ENCODE assay signal across 15 cellular contexts in the genomic region with DNA sequence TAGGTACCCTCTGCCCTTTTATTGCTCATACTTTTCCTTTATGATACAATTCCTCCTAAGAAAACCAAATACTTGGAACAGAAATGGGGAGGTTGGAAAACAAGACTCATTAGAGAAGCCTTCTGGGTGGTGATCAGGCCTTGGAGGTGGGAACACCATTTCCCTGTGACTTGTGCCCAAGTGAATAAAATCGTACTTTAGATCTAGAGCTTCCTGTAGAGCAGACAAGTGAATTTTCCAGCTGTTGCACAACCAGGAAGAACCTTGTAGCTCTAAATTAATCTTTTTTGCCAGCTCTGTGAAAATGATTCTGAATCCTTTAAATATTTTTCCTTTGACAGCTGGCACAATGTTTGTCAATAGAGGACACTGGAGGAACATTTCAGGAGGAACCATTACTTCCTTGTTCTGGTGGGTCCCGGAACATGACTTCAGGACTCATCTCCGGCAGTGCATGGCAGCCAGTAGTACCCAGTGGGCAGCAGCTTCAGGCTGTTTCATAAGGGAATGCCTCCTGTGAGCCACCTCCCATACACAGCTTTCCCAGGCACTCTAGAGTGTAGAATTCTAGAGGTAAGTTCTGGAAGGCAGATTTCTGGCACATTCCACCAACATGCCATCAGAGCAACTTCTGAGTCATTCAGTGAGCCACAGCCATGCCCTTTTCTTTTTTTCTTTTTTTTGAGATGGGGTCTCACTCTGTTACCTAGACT. TPM values are rescaled to one million over a fixed set of nuclear protein-coding genes. Genes with fewer than 3 reads are reported as not detected.
DNase-seq lines count a peak whose midpoint lies in the region; ATAC-seq and TF ChIP-seq lines count a peak whose summit lies in the region.
"Had no signal": no experiment of that assay in that cellular context is flagged by ENCODE, and none has a peak within 500 bp of the region (broad histone marks: within the 10 kb centered on the region; RNA-seq: fewer than 3 reads in every experiment).

No MANE protein-coding gene starts in this region.

- H3K9me3 Mint-ChIP-seq in natural killer cell, result no peaks in the 10 kb centered on the region
- H3K9me3 Mint-ChIP-seq: activated B cell treated with CpG ODN at 0.5 μM for 24 hours; effector memory CD8-positive, alpha-beta T cell; stimulated activated naive B cell treated with anti-CD40 and anti-IgM and Interleukin-4, amounts not matched to agents 10 μg/mL and 1 μg/mL and 100 μg/mL, for 72 hours had no signal

- TF ChIP-seq CTCF in body of pancreas (IDR thresholded peaks at IDR 0.05), result no peak
- TF ChIP-seq CTCF in uterus (IDR thresholded peaks at IDR 0.05), result no peak
- TF ChIP-seq CTCF in natural killer cell (IDR thresholded peaks at IDR 0.05), result no peak

- intact Hi-C loops in body of pancreas (cut with DNase I), result no loop called here
- intact Hi-C loops in uterus (cut with DNase I; ENCODE audit: low total_unique reads), result no loop called here
- intact Hi-C loops in natural killer cell (cut with micrococcal nuclease), result no loop called here

- no peak overlapping the region for H3K4me3 Mint-ChIP-seq in natural killer cell
- H3K4me3 Mint-ChIP-seq: activated B cell treated with CpG ODN at 0.5 μM for 24 hours; effector memory CD8-positive, alpha-beta T cell; stimulated activated naive B cell treated with anti-CD40 and anti-IgM and Interleukin-4, amounts not matched to agents 10 μg/mL and 1 μg/mL and 100 μg/mL, for 72 hours had no signal

- H3K36me3 Mint-ChIP-seq in natural killer cell, result no peaks in the 10 kb centered on the region

- TF ChIP-seq POLR2A in body of pancreas (IDR thresholded peaks at IDR 0.05) (peak in 1 of 3 donors; percentile 20), uterus (IDR thresholded peaks at IDR 0.05) (no peak)

- H3K36me3 ChIP-seq in body of pancreas (replicated peaks in 1 of 2; ENCODE audit: insufficient read depth in 1 of 2, low read depth in 2 of 2), result no peaks in the 10 kb centered on the region
- no peaks in the 10 kb centered on the region for H3K36me3 ChIP-seq in skeletal muscle tissue (ENCODE audit: control insufficient read depth in 3 of 3, insufficient read depth in 3 of 3, low read length in 3 of 3)
- H3K36me3 ChIP-seq in uterus, result no peaks in the 10 kb centered on the region

- H3K9ac ChIP-seq in skeletal muscle tissue (ENCODE audit: low read depth in 1 of 3, low read length in 3 of 3), result no peak overlapping the region

- H3K27me3 ChIP-seq in body of pancreas, result no peaks in the 10 kb centered on the region
- H3K27me3 ChIP-seq in skeletal muscle tissue (ENCODE audit: control insufficient read depth in 3 of 3, insufficient read depth in 3 of 3, low read length in 3 of 3), result no peaks in the 10 kb centered on the region
- H3K27me3 ChIP-seq in uterus, result no peaks in the 10 kb centered on the region

- H3K27me3 Mint-ChIP-seq in natural killer cell (ENCODE audit: low read depth in 2 of 2), result no peaks in the 10 kb centered on the region
- H3K27me3 Mint-ChIP-seq: activated B cell treated with CpG ODN at 0.5 μM for 24 hours; effector memory CD8-positive, alpha-beta T cell; stimulated activated naive B cell treated with anti-CD40 and anti-IgM and Interleukin-4, amounts not matched to agents 10 μg/mL and 1 μg/mL and 100 μg/mL, for 72 hours had no signal

- H3K9me3 ChIP-seq in body of pancreas (no peaks in the 10 kb centered on the region), skeletal muscle tissue (ENCODE audit: control insufficient read depth in 3 of 3, low read length in 3 of 3) (no peaks in the 10 kb centered on the region), uterus (no peaks in the 10 kb centered on the region)

- H3K4me1 ChIP-seq in body of pancreas (peaks cover 44% of the 10 kb centered on the region), skeletal muscle tissue (ENCODE audit: control insufficient read depth in 3 of 3, insufficient read depth in 3 of 3, low read length in 3 of 3) (peaks cover 17 to 20% (median 17%) of the 10 kb centered on the region in 3 donors), uterus (no peaks in the 10 kb centered on the region)

- H3K4me1 Mint-ChIP-seq in natural killer cell, result peaks cover under 1 to 11% of the 10 kb centered on the region in 2 donors

- no peak overlapping the region for H3K27ac Mint-ChIP-seq in natural killer cell
- H3K27ac Mint-ChIP-seq: activated B cell treated with CpG ODN at 0.5 μM for 24 hours; effector memory CD8-positive, alpha-beta T cell; stimulated activated naive B cell treated with anti-CD40 and anti-IgM and Interleukin-4, amounts not matched to agents 10 μg/mL and 1 μg/mL and 100 μg/mL, for 72 hours had no signal

- 20 to 39% methylated on average over 2 to 3 of the region's 3 CpGs for WGBS in body of pancreas, 2 donors

- H3K4me3 ChIP-seq in body of pancreas, result no peak overlapping the region
- no peak overlapping the region for H3K4me3 ChIP-seq in skeletal muscle tissue (ENCODE audit: low read length in 3 of 3)
- H3K4me3 ChIP-seq in uterus, result no peak overlapping the region

- ATAC-seq in body of pancreas (peak; percentile 49), HG02678 (IDR thresholded peaks at IDR 0.05; ENCODE audit: unreplicated experiment) (no peak), natural killer cell (no peak)
- ATAC-seq: effector memory CD8-positive, alpha-beta T cell; stimulated activated naive B cell treated with anti-CD40 and anti-IgM and Interleukin-4, amounts not matched to agents 10 μg/mL and 1 μg/mL and 100 μg/mL, for 72 hours had no signal

- H3K27ac ChIP-seq in body of pancreas (peak overlapping the region; percentile 75 to 92 (median 83)), skeletal muscle tissue (ENCODE audit: low read depth, low read length) (peak overlapping the region; percentile 51), uterus (peak overlapping the region in 1 of 2 donors; percentile 0)

- peak; percentile 73 for DNase-seq in M059J (ENCODE audit: low read depth)
- DNase-seq in body of pancreas, result peak in 3 of 4 donors; percentile 33 to 70 (median 63)
- DNase-seq in iris pigment epithelial cell (ENCODE audit: low read depth), result peak; percentile 66
- no peak for DNase-seq in uterus
- no peak for DNase-seq in natural killer cell
- DNase-seq in Ammon's horn (ENCODE audit: low spot score), result no peak
- DNase-seq: activated B cell treated with CpG ODN at 0.5 μM for 24 hours; activated gamma-delta T cell; DMS79 treated with DMSO at 0.1 percent for 48 hours; effector memory CD8-positive, alpha-beta T cell; NCI-H1048; stimulated activated naive B cell treated with anti-CD40 and anti-IgM and Interleukin-4, amounts not matched to agents 10 μg/mL and 1 μg/mL and 100 μg/mL, for 72 hours had no signal

RNA-seq across cellular contexts. Expression of a gene that starts 5.6 kb away (rescaled TPM):
- total RNA-seq in M059J (2014; rRNA removed; shearing (Covaris generic)), result 72.6 and 90.2 TPM in 2 replicates
- total RNA-seq in body of pancreas, result 10 to 100 TPM; 21.8 to 23.7 TPM
- 56.4 TPM for total RNA-seq in skeletal muscle tissue
- total RNA-seq in uterus, result 100 to 1,000 TPM in 1 of 4 donors, 10 to 100 TPM in 3; 35.5 to 101 (median 71.3) TPM
- 10 to 100 TPM; 21.0 to 25.5 (median 23.5) TPM for total RNA-seq in natural killer cell

RNA-seq across cellular contexts. Expression of a gene that starts 17.8 kb away (rescaled TPM):
- 278 and 330 TPM in 2 replicates for total RNA-seq in M059J (2014; rRNA removed; shearing (Covaris generic))
- total RNA-seq in body of pancreas (10 to 100 TPM; 57.7 to 59.1 TPM), skeletal muscle tissue (148 TPM), uterus (100 to 1,000 TPM in 3 of 4 donors, 10 to 100 TPM in 1; 82.7 to 252 (median 111) TPM), natural killer cell (100 to 1,000 TPM in 2 of 3 donors, 10 to 100 TPM in 1; 97.6 to 134 (median 110) TPM)

RNA-seq across cellular contexts. Expression of a gene that starts 19.1 kb away (rescaled TPM):
- total RNA-seq in M059J (2014; rRNA removed; shearing (Covaris generic)), result 36.0 and 37.1 TPM in 2 replicates
- 10 to 100 TPM; 62.3 to 68.0 TPM for total RNA-seq in body of pancreas
- 46.4 TPM for total RNA-seq in skeletal muscle tissue
- total RNA-seq in uterus, result 10 to 100 TPM; 43.8 to 91.0 (median 70.8) TPM
- 100 to 1,000 TPM in 2 of 3 donors, 10 to 100 TPM in 1; 94.7 to 110 (median 106) TPM for total RNA-seq in natural killer cell

RNA-seq across cellular contexts. Expression of a gene that starts 24.7 kb away (rescaled TPM):
- 0.42 TPM in 1 of 2 replicates, not detected in the other for total RNA-seq in M059J (2014; rRNA removed; shearing (Covaris generic))
- 10 to 100 TPM in 1 of 2 donors, 1 to 10 TPM in 1; 7.3 to 57.0 TPM for total RNA-seq in body of pancreas
- 0.52 TPM for total RNA-seq in skeletal muscle tissue
- total RNA-seq in uterus, result 1 to 10 TPM in 1 of 4 donors, not detected in 3; 3.8 TPM
- not detected for total RNA-seq in natural killer cell
- total RNA-seq: H1 had no signal

RNA-seq across cellular contexts. Expression of a gene that starts 25.5 kb away (rescaled TPM):
- not detected in 2 replicates for total RNA-seq in M059J (2014; rRNA removed; shearing (Covaris generic))
- total RNA-seq in body of pancreas (10 to 100 TPM; 11.7 to 16.5 TPM), skeletal muscle tissue (11.5 TPM), uterus (10 to 100 TPM; 34.1 to 74.0 (median 50.8) TPM), natural killer cell (not detected)

Comparison
In these comparisons a context has a peak if more than half of its experiments do, and no peak if none do; other contexts are left out.
1. DNase-seq: peak in M059J (single experiment), body of pancreas (3 of 4) and iris pigment epithelial cell (single experiment); none in uterus (0 of 2), natural killer cell (single experiment) and Ammon's horn (single experiment).